8 cellular contexts compared by ENCODE assay signal in genomic region chr9:132944294-132945185, GRCh38. TPM values are rescaled to one million over a fixed set of nuclear protein-coding genes. Genes with fewer than 3 reads are reported as not detected.
DNase-seq lines count a peak whose midpoint lies in the region; ATAC-seq and TF ChIP-seq lines count a peak whose summit lies in the region.

Gene TSC1 (minus strand): TSS chr9:132944616. CDS start chr9:132928872, 15,744 bp downstream.

- peak; percentile 71 for ATAC-seq in HG02759 (IDR thresholded peaks at IDR 0.05; ENCODE audit: unreplicated experiment)

- H3K4me1 ChIP-seq in adipocyte (ENCODE audit: control insufficient read depth, insufficient read depth, low read length) (peaks cover 20% of the 10 kb centered on the region), trophoblast cell (ENCODE audit: control insufficient read depth in 1 of 2, insufficient read depth in 2 of 2, low read length in 2 of 2) (peaks cover 11 to 17% of the 10 kb centered on the region in 2 experiments), tibial nerve (peaks cover 0 to 25% (median 19%) of the 10 kb centered on the region in 4 donors)

- H2BK12ac ChIP-seq in trophoblast cell (ENCODE audit: low read length): peak within 1 kb of the TSS; percentile 74

- TF ChIP-seq EP300 in tibial nerve (IDR thresholded peaks at IDR 0.05): peak; percentile 93

- H3K36me3 ChIP-seq in adipocyte (ENCODE audit: control insufficient read depth, insufficient read depth, low read length, severe bottlenecking) (no peaks in the 10 kb centered on the region), trophoblast cell (ENCODE audit: control insufficient read depth in 1 of 2, insufficient read depth in 2 of 2, low read length in 2 of 2) (no peaks in the 10 kb centered on the region), tibial nerve (no peaks in the 10 kb centered on the region)

- intact Hi-C loops in cardiac septum (cut with DNase I): no loop called here

- H3K23ac ChIP-seq in trophoblast cell (ENCODE audit: low read length): no peak within 1 kb of the TSS

- peak within 1 kb of the TSS; percentile 100 for H2BK5ac ChIP-seq in trophoblast cell (ENCODE audit: low read depth, low read length, poor library complexity)

- peak within 1 kb of the TSS; percentile 80 for H3K4me2 ChIP-seq in trophoblast cell (ENCODE audit: low read length)

- H4K91ac ChIP-seq in trophoblast cell (ENCODE audit: low read depth, low read length): peak within 1 kb of the TSS; percentile 97

- H2BK120ac ChIP-seq in trophoblast cell (ENCODE audit: insufficient read depth, low read length, poor library complexity): peak within 1 kb of the TSS; percentile 91

- H3K27me3 ChIP-seq in adipocyte (replicated peaks; ENCODE audit: control insufficient read depth, insufficient read depth, low read length): peaks cover 4% of the 10 kb centered on the region
- no peaks in the 10 kb centered on the region for H3K27me3 ChIP-seq in trophoblast cell (ENCODE audit: insufficient read depth, low read length)
- H3K27me3 ChIP-seq in tibial nerve: no peaks in the 10 kb centered on the region

- DNase-seq in GM04504 (ENCODE audit: low read depth) (peak; percentile 92), NCI-H1436 (lab: John Stamatoyannopoulos, UW) (peak; percentile 95), T follicular helper cell (ENCODE audit: low read depth) (peak; percentile 98), adipocyte (ENCODE audit: low read depth) (peak; percentile 99), cardiac septum (ENCODE audit: low spot score) (peak; percentile 99), trophoblast cell (peak; percentile 90 to 97), tibial nerve (ENCODE audit: low spot score in 2 of 2) (peak; percentile 93)

- TF ChIP-seq POLR2A in tibial nerve (IDR thresholded peaks at IDR 0.05): peak; percentile 52 to 80

- H4K8ac ChIP-seq in trophoblast cell (ENCODE audit: low read depth, low read length): peak within 1 kb of the TSS; percentile 99

- peaks cover 11% of the 10 kb centered on the region for H3K79me1 ChIP-seq in trophoblast cell (ENCODE audit: low read length)

- H3K9ac ChIP-seq in adipocyte (ENCODE audit: low read length) (peak within 1 kb of the TSS; percentile 97), trophoblast cell (ENCODE audit: low read length) (peak within 1 kb of the TSS; percentile 89)

- H3K27ac ChIP-seq in trophoblast cell (ENCODE audit: low read depth, low read length) (peak within 1 kb of the TSS; percentile 82), tibial nerve (peak within 1 kb of the TSS; percentile 96 to 99 (median 97))

- peak within 1 kb of the TSS; percentile 89 for H3K18ac ChIP-seq in trophoblast cell (ENCODE audit: low read length)

- H4K12ac ChIP-seq in trophoblast cell (ENCODE audit: low read depth, low read length): peak within 1 kb of the TSS; percentile 67

- H3K14ac ChIP-seq in trophoblast cell (ENCODE audit: low read length): peak within 1 kb of the TSS; percentile 93

- H3K4ac ChIP-seq in trophoblast cell (ENCODE audit: low read depth, low read length): peak within 1 kb of the TSS; percentile 97

- no CpG with 5 or more reads among the region's 72 CpGs for WGBS in trophoblast cell (ENCODE audit: extremely low coverage, insufficient coverage, insufficient read length)
- WGBS in tibial nerve, 2 donors: 1% methylated on average over 50 to 61 of the region's 72 CpGs

- peak in 2 of 5 experiments; percentile 26 to 39 for TF ChIP-seq CTCF in tibial nerve (IDR thresholded peaks at IDR 0.05)

- peak within 1 kb of the TSS; percentile 63 for H2AFZ ChIP-seq in trophoblast cell (ENCODE audit: insufficient read depth, low read length, poor library complexity)

- H3K79me2 ChIP-seq in trophoblast cell (ENCODE audit: control insufficient read depth, insufficient read depth, low read length, poor library complexity): peaks cover 10% of the 10 kb centered on the region

- H3K9me3 ChIP-seq in adipocyte (ENCODE audit: control insufficient read depth, low read length) (no peaks in the 10 kb centered on the region), trophoblast cell (ENCODE audit: insufficient read depth, low read depth, low read length) (no peaks in the 10 kb centered on the region), tibial nerve (no peaks in the 10 kb centered on the region)

- H3K4me3 ChIP-seq in adipocyte (ENCODE audit: low read length) (peak within 1 kb of the TSS; percentile 95), trophoblast cell (ENCODE audit: low read depth, low read length) (peak within 1 kb of the TSS; percentile 96), tibial nerve (peak within 1 kb of the TSS; percentile 87 to 99 (median 92))

- peak within 1 kb of the TSS; percentile 72 for H2AK5ac ChIP-seq in trophoblast cell (ENCODE audit: low read length)

RNA-seq across cellular contexts. Expression of gene TSC1, which starts in this region (rescaled TPM):
- total RNA-seq in cardiac septum (52.7 TPM), tibial nerve (10 to 100 TPM; 48.6 to 88.4 (median 68.9) TPM)
- polyA plus RNA-seq in trophoblast cell (2013): 31.8 and 32.6 TPM in 2 replicates

Comparison
In these comparisons a context has a peak if more than half of its experiments do, and no peak if none do; other contexts are left out.
1. Peak in every context shown above with its lines: DNase-seq, ATAC-seq, H3K4me3 ChIP-seq and H3K27ac ChIP-seq.